ENCODE assay signal across 14 cellular contexts in the genomic region with DNA sequence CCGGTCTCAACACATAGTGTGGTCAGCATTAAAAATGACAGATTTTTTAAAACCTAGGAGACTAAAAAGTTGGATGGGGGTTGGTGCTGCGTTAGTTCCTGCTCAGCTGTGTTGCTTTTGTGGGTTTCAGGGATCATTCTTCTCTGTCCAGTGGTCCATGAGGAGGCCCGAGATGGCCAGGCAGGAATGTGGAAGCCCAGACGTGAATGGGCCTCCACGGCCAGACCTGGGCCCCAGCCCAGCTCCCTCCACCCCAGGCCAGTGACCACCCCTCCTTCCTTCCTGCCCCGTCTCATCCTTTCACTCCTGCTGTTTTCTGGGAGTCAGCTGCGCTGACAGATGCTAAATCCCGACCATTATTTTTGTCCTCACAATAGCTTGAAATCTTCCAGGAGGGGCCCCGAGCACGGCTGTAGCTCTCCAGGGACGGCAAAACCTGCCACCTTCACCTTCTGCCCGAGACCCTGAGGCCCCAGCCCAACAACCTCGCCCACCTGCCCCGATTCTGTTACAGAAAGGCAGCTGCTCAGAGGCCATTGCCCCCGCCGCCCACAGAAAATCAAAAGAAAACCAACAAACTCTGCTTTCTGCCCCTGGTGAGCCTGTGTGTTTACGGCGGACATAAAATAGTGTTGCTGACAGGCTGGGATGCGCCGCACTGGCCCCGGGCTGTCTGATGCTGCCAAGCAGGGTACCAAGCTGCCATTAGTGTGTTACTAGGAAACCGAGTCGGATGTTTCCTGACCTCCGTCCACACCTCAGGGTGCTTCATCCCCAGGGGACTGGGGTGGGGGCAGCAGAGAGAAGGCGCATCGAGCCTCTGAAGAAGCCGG.
DNase-seq lines count a peak whose midpoint lies in the region; ATAC-seq lines count a peak whose summit lies in the region.
"Had no signal": no experiment of that assay in that cellular context is flagged by ENCODE, and none has a peak within 500 bp of the region (broad histone marks: within the 10 kb centered on the region; RNA-seq: fewer than 3 reads in every experiment).

No MANE protein-coding gene starts in this region.

- no peaks in the 10 kb centered on the region for H3K9me3 Mint-ChIP-seq in stimulated activated naive CD8-positive, alpha-beta T cell treated with anti-CD3 and anti-CD28 coated beads, Interleukin-15, Interleukin-2, amounts not matched to agents 100 ng/mL and 50 ng/mL, for 24 hours
- H3K9me3 Mint-ChIP-seq in CD8-positive, alpha-beta memory T cell: peaks cover 0 to 2% (median 0%) of the 10 kb centered on the region in 5 donors
- H3K9me3 Mint-ChIP-seq: activated T-helper 1 cell treated with anti-CD3 and anti-CD28 coated beads, Interleukin-12 subunit alpha, Interleukin-12 subunit beta, Interleukin-2, Interleukin-4 antibody, amounts not matched to agents 30 ng/mL and 10 ng/mL and 1 ng/mL, durations not matched to agents 14 hours and 24 hours and 36 hours had no signal

- no peaks in the 10 kb centered on the region for H3K36me3 Mint-ChIP-seq in stimulated activated naive CD8-positive, alpha-beta T cell treated with anti-CD3 and anti-CD28 coated beads, Interleukin-15, Interleukin-2, amounts not matched to agents 100 ng/mL and 50 ng/mL, for 24 hours (ENCODE audit: low read depth)
- no peaks in the 10 kb centered on the region for H3K36me3 Mint-ChIP-seq in CD8-positive, alpha-beta memory T cell

- H3K36me3 ChIP-seq in CD8-positive, alpha-beta memory T cell (ENCODE audit: insufficient read depth, low read length): no peaks in the 10 kb centered on the region

- no peaks in the 10 kb centered on the region for H3K27me3 Mint-ChIP-seq in stimulated activated naive CD8-positive, alpha-beta T cell treated with anti-CD3 and anti-CD28 coated beads, Interleukin-15, Interleukin-2, amounts not matched to agents 100 ng/mL and 50 ng/mL, for 24 hours
- H3K27me3 Mint-ChIP-seq in CD8-positive, alpha-beta memory T cell: no peaks in the 10 kb centered on the region

- H3K4me3 Mint-ChIP-seq in stimulated activated naive CD8-positive, alpha-beta T cell treated with anti-CD3 and anti-CD28 coated beads, Interleukin-15, Interleukin-2, amounts not matched to agents 100 ng/mL and 50 ng/mL, for 24 hours: no peak overlapping the region
- no peak overlapping the region for H3K4me3 Mint-ChIP-seq in CD8-positive, alpha-beta memory T cell
- H3K4me3 Mint-ChIP-seq: activated T-helper 1 cell treated with anti-CD3 and anti-CD28 coated beads, Interleukin-12 subunit alpha, Interleukin-12 subunit beta, Interleukin-2, Interleukin-4 antibody, amounts not matched to agents 30 ng/mL and 10 ng/mL and 1 ng/mL, durations not matched to agents 14 hours and 24 hours and 36 hours had no signal

- H3K27ac Mint-ChIP-seq in stimulated activated naive CD8-positive, alpha-beta T cell treated with anti-CD3 and anti-CD28 coated beads, Interleukin-15, Interleukin-2, amounts not matched to agents 100 ng/mL and 50 ng/mL, for 24 hours: peak overlapping the region; percentile 17
- no peak overlapping the region for H3K27ac Mint-ChIP-seq in CD8-positive, alpha-beta memory T cell
- H3K27ac Mint-ChIP-seq: activated T-helper 1 cell treated with anti-CD3 and anti-CD28 coated beads, Interleukin-12 subunit alpha, Interleukin-12 subunit beta, Interleukin-2, Interleukin-4 antibody, amounts not matched to agents 30 ng/mL and 10 ng/mL and 1 ng/mL, durations not matched to agents 14 hours and 24 hours and 36 hours had no signal

- no peak for ATAC-seq in stimulated activated naive CD8-positive, alpha-beta T cell treated with anti-CD3 and anti-CD28 coated beads, Interleukin-15, Interleukin-2, amounts not matched to agents 100 U/mL and 50 U/mL, for 24 hours
- ATAC-seq in esophagus mucosa: peak; percentile 27
- no peak for ATAC-seq in HG02763 (IDR thresholded peaks at IDR 0.05; ENCODE audit: unreplicated experiment)

- no peak for DNase-seq in stimulated activated naive CD8-positive, alpha-beta T cell treated with anti-CD3 and anti-CD28 coated beads, Interleukin-15, Interleukin-2, amounts not matched to agents 100 U/mL and 50 U/mL, for 24 hours
- DNase-seq in NCI-H2171 (lab: John Stamatoyannopoulos, UW) (peak; percentile 80), NCI-H345 treated with DMSO at 0.1 percent for 48 hours (lab: John Stamatoyannopoulos, UW; ENCODE audit: unreplicated experiment) (no peak), retina (no peak)
- no peak for DNase-seq in CD8-positive, alpha-beta memory T cell
- DNase-seq: ACHN; central memory CD4-positive, alpha-beta T cell; NCI-H2029; occipital lobe; stimulated activated naive CD4-positive, alpha-beta T cell had no signal

- H3K4me3 ChIP-seq in CD8-positive, alpha-beta memory T cell (ENCODE audit: low read length): no peak overlapping the region

- H3K27ac ChIP-seq in CD8-positive, alpha-beta memory T cell (ENCODE audit: low read depth, low read length): no peak overlapping the region

- no peaks in the 10 kb centered on the region for H3K27me3 ChIP-seq in CD8-positive, alpha-beta memory T cell (ENCODE audit: insufficient read depth, low read length, poor library complexity, severe bottlenecking)

- no peaks in the 10 kb centered on the region for H3K4me1 ChIP-seq in CD8-positive, alpha-beta memory T cell (ENCODE audit: insufficient read depth, low read length)

- H3K4me1 Mint-ChIP-seq in stimulated activated naive CD8-positive, alpha-beta T cell treated with anti-CD3 and anti-CD28 coated beads, Interleukin-15, Interleukin-2, amounts not matched to agents 100 ng/mL and 50 ng/mL, for 24 hours (ENCODE audit: low read depth): peaks cover 16% of the 10 kb centered on the region
- no peaks in the 10 kb centered on the region for H3K4me1 Mint-ChIP-seq in CD8-positive, alpha-beta memory T cell

- POLR2A ChIA-PET in CD8-positive, alpha-beta memory T cell (lab: Charles Lee): no interaction called here

- CTCF ChIA-PET in CD8-positive, alpha-beta memory T cell (lab: Charles Lee): interaction anchor here (0.8 kb wide), 1 partner anchor 10 kb away, joined by 3 read pairs; no protein-coding TSS in a partner anchor

- H3K9me3 ChIP-seq in CD8-positive, alpha-beta memory T cell (ENCODE audit: low read length): no peaks in the 10 kb centered on the region
